24 cellular contexts compared by ENCODE assay signal in the genomic region with DNA sequence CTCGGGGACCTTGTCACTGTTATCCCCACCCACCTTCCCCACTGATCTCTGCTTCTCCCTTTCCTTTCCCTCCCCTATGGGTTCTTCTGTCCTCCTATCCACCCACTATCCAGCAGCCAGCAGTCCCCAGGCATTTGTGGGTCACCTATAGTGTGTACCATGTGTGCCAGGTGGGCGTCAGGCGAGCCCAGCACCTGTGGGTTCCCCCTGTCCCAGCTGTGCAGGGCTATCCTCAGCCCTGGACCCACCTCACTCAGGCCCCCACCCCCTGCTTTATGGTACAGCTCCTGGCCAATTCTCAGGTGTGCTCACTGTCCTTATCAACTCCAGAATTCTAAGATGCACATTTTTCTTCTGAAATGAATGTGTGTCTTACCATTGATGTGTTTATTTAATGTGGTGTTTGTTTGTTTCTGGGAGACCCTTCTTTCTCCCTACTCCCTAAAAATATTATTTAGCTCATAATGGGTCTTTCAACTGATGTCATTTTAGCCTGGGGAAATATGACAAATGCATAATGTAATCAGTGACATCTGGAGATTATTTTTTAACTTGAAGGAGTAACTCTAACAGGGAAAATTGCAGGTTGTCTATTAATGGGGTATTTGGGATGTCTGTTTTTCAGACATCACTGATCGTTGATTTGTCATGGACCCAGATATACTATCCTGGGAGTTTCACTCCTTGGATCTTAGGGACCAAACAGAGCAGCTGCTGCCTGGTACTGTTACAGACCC.
"Had no signal": no experiment of that assay in that cellular context is flagged by ENCODE, and none has a peak within 500 bp of the region (broad histone marks: within the 10 kb centered on the region; RNA-seq: fewer than 3 reads in every experiment).

No MANE protein-coding gene starts in this region.

- H3K4me1 Mint-ChIP-seq: activated naive CD4-positive, alpha-beta T cell treated with anti-CD3 and anti-CD28 coated beads, Interleukin-2, amount 50 U/mL, for 24 hours had no signal

- H3K36me3 Mint-ChIP-seq: activated naive CD4-positive, alpha-beta T cell treated with anti-CD3 and anti-CD28 coated beads, Interleukin-2, amount 50 U/mL, for 24 hours; WTC11 had no signal

- DNase-seq: activated CD4-positive, alpha-beta T cell treated with anti-CD3 and anti-CD28 coated beads for 48 hours; activated CD4-positive, alpha-beta T cell treated with anti-CD3 and anti-CD28 coated beads, Interleukin-2, amount 50 U/mL, for 4 hours; activated CD4-positive, CD25-positive, alpha-beta regulatory T cell treated with anti-CD3 and anti-CD28 coated beads, Interleukin-2, amount 50 U/mL, for 72 hours; activated effector memory CD4-positive, alpha-beta T cell treated with Interleukin-2 at 50 U/mL for 16 hours; activated naive CD4-positive, alpha-beta T cell; activated T-cell treated with anti-CD3 and anti-CD28 coated beads, Interleukin-2, amount 50 U/mL, for 1 hour; aorta; central memory CD4-positive, alpha-beta T cell; KG1; NCI-H1048; NCI-H1417 treated with DMSO at 0.1 percent for 48 hours; NCI-H1694; NCI-H2029; NCI-H2107; NCI-H510A treated with DMSO at 0.1 percent for 48 hours; NK-92 treated with Interleukin-12 subunit alpha and Interleukin-12 subunit beta, amount 100 ng/mL, for 24 hours; Peyer's patch; Right ventricle myocardium superior; SJCRH30; T-helper 9 cell had no signal

- H3K9me3 Mint-ChIP-seq: activated naive CD4-positive, alpha-beta T cell treated with anti-CD3 and anti-CD28 coated beads, Interleukin-2, amount 50 U/mL, for 24 hours; activated T-helper 1 cell treated with anti-CD3 and anti-CD28 coated beads, Interleukin-12 subunit alpha, Interleukin-12 subunit beta, Interleukin-2, Interleukin-4 antibody, amounts not matched to agents 30 ng/mL and 10 ng/mL and 1 ng/mL, durations not matched to agents 14 hours and 24 hours and 36 hours; T-helper 1 cell treated with Interleukin-12 subunit alpha and Interleukin-12 subunit beta and Interleukin-4 antibody, amounts not matched to agents 30 μg/mL and 1 μg/mL, for 36 hours; WTC11 had no signal

- H3K27ac Mint-ChIP-seq: activated naive CD4-positive, alpha-beta T cell treated with anti-CD3 and anti-CD28 coated beads, Interleukin-2, amount 50 U/mL, for 24 hours; activated T-helper 1 cell treated with anti-CD3 and anti-CD28 coated beads, Interleukin-12 subunit alpha, Interleukin-12 subunit beta, Interleukin-2, Interleukin-4 antibody, amounts not matched to agents 30 ng/mL and 10 ng/mL and 1 ng/mL, durations not matched to agents 14 hours and 24 hours and 36 hours; T-helper 1 cell treated with Interleukin-12 subunit alpha and Interleukin-12 subunit beta and Interleukin-4 antibody, amounts not matched to agents 30 μg/mL and 1 μg/mL, for 36 hours; WTC11 had no signal

- H3K4me3 Mint-ChIP-seq: activated naive CD4-positive, alpha-beta T cell treated with anti-CD3 and anti-CD28 coated beads, Interleukin-2, amount 50 U/mL, for 24 hours; activated T-helper 1 cell treated with anti-CD3 and anti-CD28 coated beads, Interleukin-12 subunit alpha, Interleukin-12 subunit beta, Interleukin-2, Interleukin-4 antibody, amounts not matched to agents 30 ng/mL and 10 ng/mL and 1 ng/mL, durations not matched to agents 14 hours and 24 hours and 36 hours; T-helper 1 cell treated with Interleukin-12 subunit alpha and Interleukin-12 subunit beta and Interleukin-4 antibody, amounts not matched to agents 30 μg/mL and 1 μg/mL, for 36 hours; WTC11 had no signal

- H3K27me3 Mint-ChIP-seq: activated naive CD4-positive, alpha-beta T cell treated with anti-CD3 and anti-CD28 coated beads, Interleukin-2, amount 50 U/mL, for 24 hours had no signal

- ATAC-seq: WTC11 had no signal
